In the genomic region with DNA sequence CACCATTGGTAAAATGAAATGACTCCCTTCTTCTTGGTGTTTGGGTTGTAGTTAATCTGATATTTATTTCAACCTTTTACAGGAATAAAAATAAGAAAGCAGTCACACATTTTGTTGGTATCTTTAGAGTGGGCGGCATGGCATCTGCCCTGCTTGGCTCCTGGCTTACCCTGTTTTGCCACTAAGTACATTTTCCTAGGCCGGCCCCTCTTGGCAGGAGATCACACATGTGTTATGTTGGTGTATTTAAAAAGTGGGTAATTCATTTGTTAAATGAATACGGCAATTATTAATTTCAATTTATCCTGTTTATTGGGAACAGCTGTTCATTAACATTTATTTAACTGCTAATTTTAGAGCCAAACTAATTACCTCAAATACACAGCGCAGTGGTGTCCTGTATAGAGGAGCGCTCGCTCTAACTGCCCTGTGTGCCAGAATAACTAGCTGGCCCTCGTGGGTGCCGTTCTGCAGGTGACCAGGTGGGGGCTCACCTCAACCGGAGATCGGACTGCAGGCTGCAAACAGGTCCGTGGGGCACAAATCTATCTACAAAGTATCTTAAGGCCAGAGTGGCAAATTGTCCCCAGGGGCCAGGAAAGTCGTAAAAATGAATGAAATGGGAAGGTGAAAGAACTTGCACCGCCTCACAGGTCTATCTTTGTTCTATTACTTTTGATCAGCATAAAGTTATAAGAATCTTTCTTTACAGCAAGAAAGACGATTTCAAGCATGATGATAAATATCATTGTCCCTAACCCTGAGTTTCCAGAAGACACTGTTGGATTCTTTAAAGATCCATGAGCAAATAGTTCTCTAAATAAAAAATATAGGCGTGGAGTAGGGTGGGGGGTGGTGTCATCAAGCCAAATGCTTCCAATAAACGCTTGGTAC, we compare ENCODE assay signal across 1 cellular context.
TF ChIP-seq lines count a peak whose summit lies in the region.

No MANE protein-coding gene starts in this region.

TF ChIP-seq in endothelial cell of umbilical vein, 7 proteins besides CTCF, POLR2A, EP300 and RAD21 (continued from another document):
- TF ChIP-seq, protein P1, sequence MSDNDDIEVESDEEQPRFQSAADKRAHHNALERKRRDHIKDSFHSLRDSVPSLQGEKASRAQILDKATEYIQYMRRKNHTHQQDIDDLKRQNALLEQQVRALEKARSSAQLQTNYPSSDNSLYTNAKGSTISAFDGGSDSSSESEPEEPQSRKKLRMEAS (IDR thresholded peaks at IDR 0.05; ENCODE audit: insufficient read depth, insufficient read length) = no peak
- TF ChIP-seq JUN (IDR thresholded peaks at IDR 0.05; ENCODE audit: borderline replicate concordance, insufficient read depth, insufficient read length, low read depth) = no peak
- TF ChIP-seq FOS (IDR thresholded peaks at IDR 0.05; ENCODE audit: borderline replicate concordance, insufficient read depth, low read length) = no peak
- TF ChIP-seq EZH2 (IDR thresholded peaks at IDR 0.05; ENCODE audit: borderline replicate concordance, low read depth, low read length, severe bottlenecking) = no peak
- no peak for TF ChIP-seq GATA2 (IDR thresholded peaks at IDR 0.05; ENCODE audit: insufficient read depth, insufficient read length, low read depth, low read length)
- no peak for TF ChIP-seq MYC (IDR thresholded peaks at IDR 0.05; ENCODE audit: low read depth, low read length)
